Comparison of ENCODE assay signal across 21 cellular contexts in genomic region chr7:13998866-13999265, GRCh38.
"Had no signal": no experiment of that assay in that cellular context is flagged by ENCODE, and none has a peak within 500 bp of the region (broad histone marks: within the 10 kb centered on the region; RNA-seq: fewer than 3 reads in every experiment).

No MANE protein-coding gene starts in this region.

- DNase-seq: erythroblast; gastrocnemius medialis; glutamatergic neuron; islet precursor cell; left cardiac atrium; left ventricle myocardium inferior; lower lobe of right lung; mesenchymal stem cell; midbrain; psoas muscle; small intestine; stimulated activated CD4-positive, alpha-beta T cell treated with anti-CD3 and anti-CD28 coated beads, Interleukin-2, amount 100 ng/mL, for 48 hours; tibial artery; upper lobe of left lung had no signal

- H3K27me3 ChIP-seq: gastrocnemius medialis, right atrium auricular region, tibial artery, upper lobe of left lung, vagina had no signal

- H3K4me1 Mint-ChIP-seq: central memory CD8-positive, alpha-beta T cell had no signal

- H3K27ac ChIP-seq: gastrocnemius medialis, left ventricle myocardium inferior, lower lobe of right lung, parathyroid adenoma, psoas muscle, right atrium auricular region, tibial artery, upper lobe of left lung, vagina had no signal

- H3K4me1 ChIP-seq: gastrocnemius medialis, left ventricle myocardium inferior, lower lobe of right lung, parathyroid adenoma, psoas muscle, right atrium auricular region, tibial artery, upper lobe of left lung, vagina had no signal

- H3K4me3 ChIP-seq: gastrocnemius medialis, left ventricle myocardium inferior, lower lobe of right lung, psoas muscle, right atrium auricular region, tibial artery, upper lobe of left lung, vagina had no signal

- ATAC-seq: gastrocnemius medialis; left cardiac atrium; lower lobe of right lung; natural killer cell treated with Interleukin-12 subunit alpha and Interleukin-12 subunit beta and Interleukin-15 and Interleukin-18, amount 100 ng/mL, for 72 hours; psoas muscle had no signal

- H3K27me3 Mint-ChIP-seq: stimulated activated naive CD8-positive, alpha-beta T cell treated with anti-CD3 and anti-CD28 coated beads, Interleukin-15, Interleukin-2, amounts not matched to agents 100 ng/mL and 50 ng/mL, for 24 hours had no signal

- H3K27ac Mint-ChIP-seq: dendritic cell treated with granulocyte-macrophage colony-stimulating factor and Interleukin-4, amounts not matched to agents 40 ng/mL and 50 ng/mL, for 4 days; natural killer cell treated with Interleukin-12 subunit alpha and Interleukin-12 subunit beta and Interleukin-15 and Interleukin-18, amount 100 ng/mL, for 72 hours; stimulated activated naive CD8-positive, alpha-beta T cell treated with anti-CD3 and anti-CD28 coated beads, Interleukin-15, Interleukin-2, amounts not matched to agents 100 ng/mL and 50 ng/mL, for 24 hours had no signal

- H3K36me3 Mint-ChIP-seq: natural killer cell treated with Interleukin-12 subunit alpha and Interleukin-12 subunit beta and Interleukin-15 and Interleukin-18, amount 100 ng/mL, for 72 hours had no signal

- H3K4me3 Mint-ChIP-seq: central memory CD8-positive, alpha-beta T cell; dendritic cell treated with granulocyte-macrophage colony-stimulating factor and Interleukin-4, amounts not matched to agents 40 ng/mL and 50 ng/mL, for 4 days; natural killer cell treated with Interleukin-12 subunit alpha and Interleukin-12 subunit beta and Interleukin-15 and Interleukin-18, amount 100 ng/mL, for 72 hours; stimulated activated naive CD8-positive, alpha-beta T cell treated with anti-CD3 and anti-CD28 coated beads, Interleukin-15, Interleukin-2, amounts not matched to agents 100 ng/mL and 50 ng/mL, for 24 hours had no signal

- H3K9me3 ChIP-seq: gastrocnemius medialis, left ventricle myocardium inferior, lower lobe of right lung, psoas muscle, right atrium auricular region, tibial artery, upper lobe of left lung, vagina had no signal

- H3K9me3 Mint-ChIP-seq: central memory CD8-positive, alpha-beta T cell; dendritic cell treated with granulocyte-macrophage colony-stimulating factor and Interleukin-4, amounts not matched to agents 40 ng/mL and 50 ng/mL, for 4 days; natural killer cell treated with Interleukin-12 subunit alpha and Interleukin-12 subunit beta and Interleukin-15 and Interleukin-18, amount 100 ng/mL, for 72 hours; stimulated activated naive CD8-positive, alpha-beta T cell treated with anti-CD3 and anti-CD28 coated beads, Interleukin-15, Interleukin-2, amounts not matched to agents 100 ng/mL and 50 ng/mL, for 24 hours had no signal

- H3K36me3 ChIP-seq: gastrocnemius medialis, left ventricle myocardium inferior, lower lobe of right lung, right atrium auricular region, tibial artery, upper lobe of left lung, vagina had no signal

- H3K9ac ChIP-seq: parathyroid adenoma had no signal
